1 cellular context compared by ENCODE assay signal in genomic region chr22:42992092-42992491, GRCh38.
TF ChIP-seq lines count a peak whose summit lies in the region.

No MANE protein-coding gene starts in this region.

TF ChIP-seq in A549, 52 proteins besides CTCF, POLR2A, EP300 and RAD21 (continued from another document):
- TF ChIP-seq, protein P1, sequence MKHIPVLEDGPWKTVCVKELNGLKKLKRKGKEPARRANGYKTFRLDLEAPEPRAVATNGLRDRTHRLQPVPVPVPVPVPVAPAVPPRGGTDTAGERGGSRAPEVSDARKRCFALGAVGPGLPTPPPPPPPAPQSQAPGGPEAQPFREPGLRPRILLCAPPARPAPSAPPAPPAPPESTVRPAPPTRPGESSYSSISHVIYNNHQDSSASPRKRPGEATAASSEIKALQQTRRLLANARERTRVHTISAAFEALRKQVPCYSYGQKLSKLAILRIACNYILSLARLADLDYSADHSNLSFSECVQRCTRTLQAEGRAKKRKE (CRISPR knock-in tag; IDR thresholded peaks at IDR 0.05; ENCODE audit: low read depth) = no peak
- TF ChIP-seq RNF2 (IDR thresholded peaks at IDR 0.05; ENCODE audit: borderline replicate concordance, low read depth) = no peak
- TF ChIP-seq FOXS1 (CRISPR knock-in tag; IDR thresholded peaks at IDR 0.05) = no peak
- no peak for TF ChIP-seq RARB (CRISPR knock-in tag; IDR thresholded peaks at IDR 0.05)
- TF ChIP-seq TP53 (CRISPR knock-in tag; IDR thresholded peaks at IDR 0.05) = no peak
- TF ChIP-seq, protein P2, sequence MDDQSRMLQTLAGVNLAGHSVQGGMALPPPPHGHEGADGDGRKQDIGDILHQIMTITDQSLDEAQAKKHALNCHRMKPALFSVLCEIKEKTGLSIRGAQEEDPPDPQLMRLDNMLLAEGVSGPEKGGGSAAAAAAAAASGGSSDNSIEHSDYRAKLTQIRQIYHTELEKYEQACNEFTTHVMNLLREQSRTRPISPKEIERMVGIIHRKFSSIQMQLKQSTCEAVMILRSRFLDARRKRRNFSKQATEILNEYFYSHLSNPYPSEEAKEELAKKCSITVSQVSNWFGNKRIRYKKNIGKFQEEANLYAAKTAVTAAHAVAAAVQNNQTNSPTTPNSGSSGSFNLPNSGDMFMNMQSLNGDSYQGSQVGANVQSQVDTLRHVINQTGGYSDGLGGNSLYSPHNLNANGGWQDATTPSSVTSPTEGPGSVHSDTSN (IDR thresholded peaks at IDR 0.05) = no peak
- TF ChIP-seq USF2 (IDR thresholded peaks at IDR 0.05) = no peak
- no peak for TF ChIP-seq NR3C1 (IDR thresholded peaks at IDR 0.05)
- no peak for TF ChIP-seq EHMT2 (IDR thresholded peaks at IDR 0.05; ENCODE audit: low read depth)
- TF ChIP-seq ZFP36 (IDR thresholded peaks at IDR 0.05; ENCODE audit: borderline replicate concordance, partially characterized antibody) = no peak
- no peak for TF ChIP-seq EHF (CRISPR knock-in tag; IDR thresholded peaks at IDR 0.05)
- TF ChIP-seq, protein P3, sequence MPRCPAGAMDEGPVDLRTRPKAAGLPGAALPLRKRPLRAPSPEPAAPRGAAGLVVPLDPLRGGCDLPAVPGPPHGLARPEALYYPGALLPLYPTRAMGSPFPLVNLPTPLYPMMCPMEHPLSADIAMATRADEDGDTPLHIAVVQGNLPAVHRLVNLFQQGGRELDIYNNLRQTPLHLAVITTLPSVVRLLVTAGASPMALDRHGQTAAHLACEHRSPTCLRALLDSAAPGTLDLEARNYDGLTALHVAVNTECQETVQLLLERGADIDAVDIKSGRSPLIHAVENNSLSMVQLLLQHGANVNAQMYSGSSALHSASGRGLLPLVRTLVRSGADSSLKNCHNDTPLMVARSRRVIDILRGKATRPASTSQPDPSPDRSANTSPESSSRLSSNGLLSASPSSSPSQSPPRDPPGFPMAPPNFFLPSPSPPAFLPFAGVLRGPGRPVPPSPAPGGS (IDR thresholded peaks at IDR 0.05) = no peak
- TF ChIP-seq NPAS2 (CRISPR knock-in tag; IDR thresholded peaks at IDR 0.05; ENCODE audit: borderline replicate concordance) = no peak
- TF ChIP-seq FOSB (CRISPR knock-in tag; IDR thresholded peaks at IDR 0.05) = no peak
